Comparison of ENCODE assay signal across 11 cellular contexts in the genomic region with DNA sequence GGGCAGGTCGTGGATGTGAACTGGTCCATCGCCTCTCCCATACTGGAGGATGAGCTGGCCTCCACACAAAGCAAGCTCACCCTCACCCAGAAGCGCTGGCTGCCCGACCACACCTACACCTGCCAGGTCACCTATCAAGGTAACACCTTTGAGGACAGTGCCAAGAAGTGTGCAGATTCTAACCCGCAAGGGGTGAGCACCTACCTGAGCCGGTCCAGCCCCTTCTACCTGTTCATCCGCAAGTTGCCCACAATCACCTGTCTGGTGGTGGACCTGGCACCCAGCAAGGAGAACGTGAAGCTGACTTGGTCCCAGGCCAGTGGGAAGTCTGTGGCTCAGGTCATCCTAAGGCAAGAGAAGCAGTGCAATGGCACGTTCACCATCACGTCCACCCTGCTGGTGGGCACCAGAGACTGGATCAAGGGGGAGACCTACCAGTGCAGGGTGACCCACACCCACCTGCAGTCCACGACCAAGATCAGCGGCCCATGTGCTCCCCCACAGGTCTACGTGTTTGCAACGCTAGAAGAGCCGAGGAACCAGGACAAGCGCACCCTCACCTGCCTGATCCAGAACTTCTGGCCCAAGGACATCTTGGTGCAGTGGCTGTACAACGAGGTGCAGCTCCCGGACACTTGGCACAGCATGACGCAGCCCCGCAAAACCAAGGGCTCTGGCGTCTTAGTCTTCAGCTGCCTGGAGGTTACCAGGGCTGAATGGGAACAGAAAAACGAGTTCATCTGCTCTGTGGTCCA.
"Had no signal": no experiment of that assay in that cellular context is flagged by ENCODE, and none has a peak within 500 bp of the region (broad histone marks: within the 10 kb centered on the region; RNA-seq: fewer than 3 reads in every experiment).

No MANE protein-coding gene starts in this region.

- DNase-seq: activated CD4-positive, alpha-beta memory T cell treated with anti-CD3 and anti-CD28 coated beads for 36 hours; activated CD4-positive, alpha-beta T cell treated with anti-CD3 and anti-CD28 coated beads for 48 hours; activated naive CD4-positive, alpha-beta T cell treated with anti-CD3 and anti-CD28 coated beads for 36 hours; activated naive CD8-positive, alpha-beta T cell treated with anti-CD3 and anti-CD28 coated beads, Interleukin-2, amount 10 ng/mL, durations not matched to agents 7 days and 5 days; activated T-cell treated with anti-CD3 and anti-CD28 coated beads, Interleukin-2, amount 50 U/mL, for 24 hours; amniotic stem cell; effector CD4-positive, alpha-beta T cell; foreskin keratinocyte; nucleus accumbens; stimulated activated CD4-positive, alpha-beta T cell treated with anti-CD3 and anti-CD28 coated beads, Interleukin-4, amount 100 ng/mL, for 1 hour; stimulated activated naive CD8-positive, alpha-beta T cell treated with anti-CD3 and anti-CD28 coated beads, Interleukin-15, Interleukin-2, amounts not matched to agents 100 U/mL and 50 U/mL, for 24 hours had no signal

- H3K27me3 ChIP-seq: foreskin keratinocyte had no signal

- H3K27ac ChIP-seq: foreskin keratinocyte had no signal

- H3K4me1 ChIP-seq: foreskin keratinocyte had no signal

- ATAC-seq: foreskin keratinocyte; stimulated activated naive CD8-positive, alpha-beta T cell treated with anti-CD3 and anti-CD28 coated beads, Interleukin-15, Interleukin-2, amounts not matched to agents 100 U/mL and 50 U/mL, for 24 hours had no signal
